10 cellular contexts compared by ENCODE assay signal in the genomic region with DNA sequence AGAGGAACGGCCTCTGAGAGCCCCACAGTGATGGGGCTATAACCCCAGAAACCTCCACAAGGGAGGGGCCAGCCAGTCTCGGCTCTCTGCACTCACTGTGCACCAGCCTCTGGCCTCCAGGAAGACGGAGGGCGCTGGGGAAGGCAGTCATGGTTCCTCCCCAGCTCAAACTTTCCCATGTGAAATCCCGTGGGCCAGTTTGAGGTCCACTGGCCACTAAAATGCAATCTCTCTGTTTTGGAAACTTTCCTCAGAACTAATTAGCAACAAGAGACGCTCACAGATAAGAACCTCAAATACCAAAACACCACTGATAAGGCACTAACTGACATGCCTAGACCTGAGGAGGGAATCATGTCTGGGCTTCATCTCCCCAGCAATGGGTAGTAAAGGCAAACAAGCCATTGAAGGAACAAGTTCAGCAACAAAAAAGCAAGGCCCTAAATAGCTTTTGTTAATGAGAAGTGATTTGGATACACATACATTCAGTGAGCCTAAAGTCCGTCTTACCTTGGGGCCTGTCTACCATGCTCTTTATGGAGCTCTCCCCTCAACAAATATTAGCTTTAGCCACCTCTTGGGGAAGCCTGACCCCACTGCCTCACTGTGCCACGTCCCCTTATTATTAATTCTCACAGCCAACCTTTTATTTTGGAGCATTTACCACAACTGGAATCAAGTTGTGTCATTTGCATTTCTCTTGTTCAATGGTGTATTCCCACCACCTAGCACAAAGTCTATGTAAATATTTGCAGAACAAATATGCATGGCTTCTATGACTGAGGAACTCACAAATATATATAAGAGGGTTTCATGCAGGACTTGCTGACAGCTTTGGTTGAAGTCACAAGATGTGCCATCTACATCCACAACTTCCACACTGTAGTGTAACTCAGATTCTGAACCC. TPM values are rescaled to one million over a fixed set of nuclear protein-coding genes. Genes with fewer than 3 reads are reported as not detected.
DNase-seq lines count a peak whose midpoint lies in the region; ATAC-seq and TF ChIP-seq lines count a peak whose summit lies in the region.
"Had no signal": no experiment of that assay in that cellular context is flagged by ENCODE, and none has a peak within 500 bp of the region (broad histone marks: within the 10 kb centered on the region; RNA-seq: fewer than 3 reads in every experiment).

No MANE protein-coding gene starts in this region.

- H3K9me3 ChIP-seq in HEK293 (ENCODE audit: control insufficient read depth, insufficient read depth, low read depth, low read length) (no peaks in the 10 kb centered on the region), mesodermal cell (ENCODE audit: control insufficient read depth, low read length) (no peaks in the 10 kb centered on the region), lower lobe of right lung (no peaks in the 10 kb centered on the region)
- H3K9me3 ChIP-seq: neutrophil, testis had no signal

- H3K36me3 ChIP-seq in GM06990 (ENCODE audit: control insufficient read depth, insufficient read depth, low read length) (no peaks in the 10 kb centered on the region), HEK293 (ENCODE audit: control insufficient read depth in 2 of 2, insufficient read depth in 1 of 2, low read length in 2 of 2) (no peaks in the 10 kb centered on the region), mesodermal cell (ENCODE audit: control insufficient read depth, insufficient read depth, low read length) (no peaks in the 10 kb centered on the region), lower lobe of right lung (no peaks in the 10 kb centered on the region)
- H3K36me3 ChIP-seq: neutrophil had no signal

- DNase-seq in GM06990 (ENCODE audit: extremely low read depth, insufficient read length) (peak; percentile 40), EL (no peak), lower lobe of right lung (no peak), GM19240 (ENCODE audit: insufficient read length, low spot score) (no peak)
- no peak for DNase-seq in activated T-helper 2 cell treated with anti-CD3 and anti-CD28 coated beads, Interferon-gamma antibody, Interleukin-2, Interleukin-4, amounts not matched to agents 10 μg/mL and 5 μg/mL and 100 μg/mL, durations not matched to agents 14 hours and 24 hours and 36 hours (ENCODE audit: low spot score)
- DNase-seq: cortex of kidney, testis had no signal

- H3K4me1 ChIP-seq in HEK293 (ENCODE audit: control insufficient read depth, insufficient read depth, low read length), result peaks cover 10% of the 10 kb centered on the region
- H3K4me1 ChIP-seq in mesodermal cell (ENCODE audit: control insufficient read depth, insufficient read depth, low read length, poor library complexity, severe bottlenecking), result peaks cover 7% of the 10 kb centered on the region
- no peaks in the 10 kb centered on the region for H3K4me1 ChIP-seq in lower lobe of right lung
- H3K4me1 ChIP-seq: testis had no signal

- no peaks in the 10 kb centered on the region for H3K27me3 ChIP-seq in GM06990 (replicated peaks; ENCODE audit: control insufficient read depth, insufficient read depth, low read length)
- no peaks in the 10 kb centered on the region for H3K27me3 ChIP-seq in lower lobe of right lung (ENCODE audit: low read depth)
- H3K27me3 ChIP-seq: neutrophil, testis had no signal

- no peak for TF ChIP-seq CTCF in GM06990 (IDR thresholded peaks at IDR 0.05; ENCODE audit: insufficient read depth, low read length, poor library complexity, severe bottlenecking)
- no peak for TF ChIP-seq CTCF in HEK293 (tag by site-specific recombination; IDR thresholded peaks at IDR 0.05)
- no peak for TF ChIP-seq CTCF in lower lobe of right lung (IDR thresholded peaks at IDR 0.05)

- H3K4me1 Mint-ChIP-seq in activated T-helper 2 cell treated with anti-CD3 and anti-CD28 coated beads, Interferon-gamma antibody, Interleukin-2, Interleukin-4, amounts not matched to agents 10 μg/mL and 5 μg/mL and 100 μg/mL, durations not matched to agents 14 hours and 24 hours and 36 hours (ENCODE audit: low read depth), result peaks cover 12% of the 10 kb centered on the region

- CTCF ChIA-PET in HEK293 (lab: Yijun Ruan, JAX), result interaction anchor here (0.6 to 1.5 kb wide), 3 partner anchors 14 to 911 kb away, joined by 3 to 5 read pairs (median 4); no protein-coding TSS in a partner anchor

- no peaks in the 10 kb centered on the region for H3K27me3 Mint-ChIP-seq in activated T-helper 2 cell treated with anti-CD3 and anti-CD28 coated beads, Interferon-gamma antibody, Interleukin-2, Interleukin-4, amounts not matched to agents 10 μg/mL and 5 μg/mL and 100 μg/mL, durations not matched to agents 14 hours and 24 hours and 36 hours (ENCODE audit: low read depth)

- WGBS in mesodermal cell (ENCODE audit: insufficient coverage in 2 of 2), 2 experiments, result 82 to 91% methylated on average over 7 of the region's 8 CpGs

- H3K4me3 Mint-ChIP-seq in activated T-helper 2 cell treated with anti-CD3 and anti-CD28 coated beads, Interferon-gamma antibody, Interleukin-2, Interleukin-4, amounts not matched to agents 10 μg/mL and 5 μg/mL and 100 μg/mL, durations not matched to agents 14 hours and 24 hours and 36 hours (ENCODE audit: low read depth), result no peak overlapping the region

- peaks cover 7% of the 10 kb centered on the region for H3K36me3 Mint-ChIP-seq in activated T-helper 2 cell treated with anti-CD3 and anti-CD28 coated beads, Interferon-gamma antibody, Interleukin-2, Interleukin-4, amounts not matched to agents 10 μg/mL and 5 μg/mL and 100 μg/mL, durations not matched to agents 14 hours and 24 hours and 36 hours (ENCODE audit: low read depth)

- H3K27ac ChIP-seq in HEK293 (ENCODE audit: extremely low read depth, low read depth, low read length) (peak overlapping the region; percentile 53), mesodermal cell (ENCODE audit: low read depth, low read length, severe bottlenecking) (peak overlapping the region; percentile 16), lower lobe of right lung (no peak overlapping the region)
- H3K27ac ChIP-seq: neutrophil, testis had no signal

- intact Hi-C loops in activated T-helper 2 cell treated with anti-CD3 and anti-CD28 coated beads, Interferon-gamma antibody, Interleukin-2, Interleukin-4, amounts not matched to agents 10 μg/mL and 5 μg/mL and 100 μg/mL, durations not matched to agents 14 hours and 24 hours and 36 hours (cut with micrococcal nuclease), result no loop called here
- intact Hi-C loops in lower lobe of right lung (cut with DNase I), result no loop called here

- ATAC-seq in lower lobe of right lung, result no peak

- H3K9me3 Mint-ChIP-seq in activated T-helper 2 cell treated with anti-CD3 and anti-CD28 coated beads, Interferon-gamma antibody, Interleukin-2, Interleukin-4, amounts not matched to agents 10 μg/mL and 5 μg/mL and 100 μg/mL, durations not matched to agents 14 hours and 24 hours and 36 hours, result no peaks in the 10 kb centered on the region

- H3K4me3 ChIP-seq in GM06990 (replicated peaks; ENCODE audit: low read depth, low read length), result no peak overlapping the region
- H3K4me3 ChIP-seq in HEK293 (ENCODE audit: low read depth, low read length), result no peak overlapping the region
- H3K4me3 ChIP-seq in mesodermal cell (ENCODE audit: extremely low read depth, insufficient read depth, low read length, poor library complexity, severe bottlenecking), result no peak overlapping the region
- no peak overlapping the region for H3K4me3 ChIP-seq in lower lobe of right lung

- peak overlapping the region; percentile 26 for H3K27ac Mint-ChIP-seq in activated T-helper 2 cell treated with anti-CD3 and anti-CD28 coated beads, Interferon-gamma antibody, Interleukin-2, Interleukin-4, amounts not matched to agents 10 μg/mL and 5 μg/mL and 100 μg/mL, durations not matched to agents 14 hours and 24 hours and 36 hours

- POLR2A ChIA-PET in HEK293 (lab: Yijun Ruan, JAX), result no interaction called here

TF ChIP-seq in HEK293, 187 proteins besides CTCF, POLR2A, EP300 and RAD21 (continues in another document):
- TF ChIP-seq, protein P1, sequence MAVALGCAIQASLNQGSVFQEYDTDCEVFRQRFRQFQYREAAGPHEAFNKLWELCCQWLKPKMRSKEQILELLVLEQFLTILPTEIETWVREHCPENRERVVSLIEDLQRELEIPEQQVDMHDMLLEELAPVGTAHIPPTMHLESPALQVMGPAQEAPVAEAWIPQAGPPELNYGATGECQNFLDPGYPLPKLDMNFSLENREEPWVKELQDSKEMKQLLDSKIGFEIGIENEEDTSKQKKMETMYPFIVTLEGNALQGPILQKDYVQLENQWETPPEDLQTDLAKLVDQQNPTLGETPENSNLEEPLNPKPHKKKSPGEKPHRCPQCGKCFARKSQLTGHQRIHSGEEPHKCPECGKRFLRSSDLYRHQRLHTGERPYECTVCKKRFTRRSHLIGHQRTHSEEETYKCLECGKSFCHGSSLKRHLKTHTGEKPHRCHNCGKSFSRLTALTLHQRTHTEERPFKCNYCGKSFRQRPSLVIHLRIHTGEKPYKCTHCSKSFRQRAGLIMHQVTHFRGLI (tag by site-specific recombination; IDR thresholded peaks at IDR 0.05), result no peak
- TF ChIP-seq ZNF366 (tag by site-specific recombination; conservative IDR thresholded peaks at IDR 0.05) (no peak), ZNF350 (tag by site-specific recombination; IDR thresholded peaks at IDR 0.05) (no peak), ZNF510 (tag by site-specific recombination; IDR thresholded peaks at IDR 0.05; ENCODE audit: insufficient replicate concordance) (no peak), ZEB2 (tag by site-specific recombination; IDR thresholded peaks at IDR 0.05) (no peak), ZNF660 (tag by site-specific recombination; IDR thresholded peaks at IDR 0.05) (no peak), ZNF140 (tag by site-specific recombination; IDR thresholded peaks at IDR 0.05) (no peak), BCL11A (tag by site-specific recombination; IDR thresholded peaks at IDR 0.05; ENCODE audit: low read depth) (no peak)
- TF ChIP-seq, protein P2, sequence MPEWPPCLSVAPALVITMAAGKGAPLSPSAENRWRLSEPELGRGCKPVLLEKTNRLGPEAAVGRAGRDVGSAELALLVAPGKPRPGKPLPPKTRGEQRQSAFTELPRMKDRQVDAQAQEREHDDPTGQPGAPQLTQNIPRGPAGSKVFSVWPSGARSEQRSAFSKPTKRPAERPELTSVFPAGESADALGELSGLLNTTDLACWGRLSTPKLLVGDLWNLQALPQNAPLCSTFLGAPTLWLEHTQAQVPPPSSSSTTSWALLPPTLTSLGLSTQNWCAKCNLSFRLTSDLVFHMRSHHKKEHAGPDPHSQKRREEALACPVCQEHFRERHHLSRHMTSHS (tag by site-specific recombination; IDR thresholded peaks at IDR 0.05), result no peak

RNA-seq across cellular contexts. Expression of gene GLRX, which starts 56.1 kb away (rescaled TPM):
- 14.9 and 18.5 TPM in 2 replicates for total RNA-seq in activated T-helper 2 cell treated with anti-CD3 and anti-CD28 coated beads, Interferon-gamma antibody, Interleukin-2, Interleukin-4, amounts not matched to agents 10 μg/mL and 5 μg/mL and 100 μg/mL, durations not matched to agents 14 hours and 24 hours and 36 hours
- polyA plus RNA-seq in mesodermal cell (2013, experiment 1 of 2), result 80.8 TPM
- 81.5 TPM for polyA plus RNA-seq in mesodermal cell (2013, experiment 2 of 2)
- total RNA-seq in lower lobe of right lung, result 115 TPM
